Comparison of ENCODE assay signal across 18 cellular contexts in genomic region chr16:20359997-20360396, GRCh38. TPM values are rescaled to one million over a fixed set of nuclear protein-coding genes. Genes with fewer than 3 reads are reported as not detected.
DNase-seq lines count a peak whose midpoint lies in the region; ATAC-seq and TF ChIP-seq lines count a peak whose summit lies in the region.
"Had no signal": no experiment of that assay in that cellular context is flagged by ENCODE, and none has a peak within 500 bp of the region (broad histone marks: within the 10 kb centered on the region; RNA-seq: fewer than 3 reads in every experiment).

No MANE protein-coding gene starts in this region.

- in situ Hi-C loops in Panc1 (cut with HindIII; ENCODE audit: low pct_unique_long_range_greater_than_20kb, low sequenced_read_pairs) = no loop called here

- H3K4me3 ChIP-seq in GM12875 (ENCODE audit: low read depth, low read length) (no peak overlapping the region), Panc1 (ENCODE audit: low read depth in 2 of 2, low read length in 2 of 2) (no peak overlapping the region), colonic mucosa (no peak overlapping the region)

- no peak for DNase-seq in Panc1 (ENCODE audit: low read depth, low spot score)
- no peak for DNase-seq in left lobe of liver (ENCODE audit: low spot score)
- DNase-seq in colonic mucosa = no peak
- no peak for DNase-seq in activated CD8-positive, alpha-beta memory T cell treated with anti-CD3 and anti-CD28 coated beads, Interleukin-2, amount 50 U/mL, for 4 hours
- DNase-seq: activated CD4-positive, alpha-beta T cell treated with anti-CD3 and anti-CD28 coated beads for 1 hour; activated T-cell treated with anti-CD3 and anti-CD28 coated beads, Interleukin-2, amount 50 U/mL, for 4 hours; C1 segment of cervical spinal cord; foreskin fibroblast; HCEC 1CT; NCI-H146; NCI-H69; stimulated activated naive CD8-positive, alpha-beta T cell treated with anti-CD3 and anti-CD28 coated beads, Interleukin-15, amount 100 ng/mL, for 72 hours had no signal

- TF ChIP-seq CTCF in C4-2B (conservative IDR thresholded peaks at IDR 0.05) (peak; percentile 50), GM12875 (IDR thresholded peaks at IDR 0.05; ENCODE audit: borderline replicate concordance, insufficient read depth, low read depth, low read length) (peak; percentile 25; the same call in 1 of the 2 replicates), Panc1 (IDR thresholded peaks at IDR 0.05) (peak; percentile 47), colonic mucosa (IDR thresholded peaks at IDR 0.05) (no peak)

- POLR2A ChIA-PET in Panc1 (lab: Charles Lee) = no interaction called here

- H3K9me3 ChIP-seq in Panc1 (ENCODE audit: control insufficient read depth, insufficient read depth, low read depth, low read length) = no peaks in the 10 kb centered on the region
- H3K9me3 ChIP-seq in colonic mucosa = no peaks in the 10 kb centered on the region

- CTCF ChIA-PET in Panc1 (lab: Charles Lee) = no interaction called here

- H3K36me3 ChIP-seq in Panc1 (ENCODE audit: control insufficient read depth, insufficient read depth, low read length) (no peaks in the 10 kb centered on the region), colonic mucosa (no peaks in the 10 kb centered on the region)

- intact Hi-C loops in Panc1 (cut with micrococcal nuclease; ENCODE audit: unreplicated experiment) (no loop called here), colonic mucosa (cut with DNase I) (no loop called here)

- H3K9ac ChIP-seq in colonic mucosa (ENCODE audit: low read depth in 2 of 2, low read length in 2 of 2) = no peak overlapping the region

- no peak overlapping the region for H3K27ac ChIP-seq in C4-2B
- no peak overlapping the region for H3K27ac ChIP-seq in Panc1 (ENCODE audit: low read length)
- H3K27ac ChIP-seq in colonic mucosa = no peak overlapping the region

- H3K4me1 ChIP-seq in Panc1 (ENCODE audit: control insufficient read depth, insufficient read depth, low read length) = no peaks in the 10 kb centered on the region
- no peaks in the 10 kb centered on the region for H3K4me1 ChIP-seq in colonic mucosa

- peaks cover 27% of the 10 kb centered on the region for H3K27me3 ChIP-seq in Panc1 (ENCODE audit: control insufficient read depth, insufficient read depth, low read length)
- H3K27me3 ChIP-seq in colonic mucosa = no peaks in the 10 kb centered on the region

- ATAC-seq in Panc1 (no peak), left lobe of liver (peak; percentile 46), GM21528 (IDR thresholded peaks at IDR 0.05; ENCODE audit: low FRiP score, unreplicated experiment) (no peak), GM18511 (IDR thresholded peaks at IDR 0.05; ENCODE audit: unreplicated experiment) (no peak)
- ATAC-seq: activated T-cell treated with anti-CD3 and anti-CD28 coated beads, Interleukin-2, amount 50 U/mL, for 4 hours; stimulated activated naive CD8-positive, alpha-beta T cell treated with anti-CD3 and anti-CD28 coated beads, Interleukin-15, amount 100 ng/mL, for 72 hours had no signal

- BruUV-seq in Panc1 (replicated peaks; lab: Mats Ljungman, UMichigan) = no TSS peak

RNA-seq across cellular contexts. Expression of gene UMOD, which starts 7.5 kb away (rescaled TPM):
- total RNA-seq in Panc1 (2021; ENCODE audit: unreplicated experiment) (not detected), left lobe of liver (not detected), colonic mucosa (not detected)
- not detected for polyA plus RNA-seq in Panc1 (2012; ENCODE audit: insufficient read length)
- total RNA-seq: activated T-cell treated with anti-CD3 and anti-CD28 coated beads, Interleukin-2, amount 50 U/mL, for 4 hours; HT1080; myocyte had no signal

RNA-seq across cellular contexts. Expression of gene GP2, which starts 32.7 kb away (rescaled TPM):
- 5.8 TPM for total RNA-seq in Panc1 (2021; ENCODE audit: unreplicated experiment)
- not detected for polyA plus RNA-seq in Panc1 (2012; ENCODE audit: insufficient read length)
- total RNA-seq in left lobe of liver = 11.8 TPM
- total RNA-seq in colonic mucosa = 10 to 100 TPM in 1 of 2 donors, 1 to 10 TPM in 1; 5.3 to 31.1 TPM
- total RNA-seq: HT1080, myocyte had no signal

RNA-seq across cellular contexts. Expression of gene PDILT, which starts 44.5 kb away (rescaled TPM):
- total RNA-seq in Panc1 (2021; ENCODE audit: unreplicated experiment) (not detected), left lobe of liver (not detected), colonic mucosa (not detected)
- not detected for polyA plus RNA-seq in Panc1 (2012; ENCODE audit: insufficient read length)
- total RNA-seq: activated T-cell treated with anti-CD3 and anti-CD28 coated beads, Interleukin-2, amount 50 U/mL, for 4 hours; HT1080; myocyte had no signal

RNA-seq across cellular contexts. Expression of gene ACSM5, which starts 49.3 kb away (rescaled TPM):
- total RNA-seq in Panc1 (2021; ENCODE audit: unreplicated experiment) (0.21 TPM), left lobe of liver (228 TPM), colonic mucosa (under 1 TPM; 0.20 to 0.77 TPM)
- polyA plus RNA-seq in Panc1 (2012; ENCODE audit: insufficient read length) = not detected
- total RNA-seq: activated T-cell treated with anti-CD3 and anti-CD28 coated beads, Interleukin-2, amount 50 U/mL, for 4 hours; HT1080 had no signal
